In genomic region chr16:56047307-56048234, GRCh38 we compare ENCODE assay signal across 10 cellular contexts.
"Had no signal": no experiment of that assay in that cellular context is flagged by ENCODE, and none has a peak within 500 bp of the region (broad histone marks: within the 10 kb centered on the region; RNA-seq: fewer than 3 reads in every experiment).

No MANE protein-coding gene starts in this region.

- H3K4me3 ChIP-seq: body of pancreas, thoracic aorta had no signal

- H3K27ac ChIP-seq: body of pancreas, thoracic aorta had no signal

- H3K36me3 ChIP-seq: thoracic aorta had no signal

- DNase-seq: activated T-cell treated with anti-CD3 and anti-CD28 coated beads, Interleukin-2, amount 50 U/mL, for 1 hour; amniotic stem cell; body of pancreas; left colon; mesenchymal stem cell; nephron progenitor cell; stimulated activated CD4-positive, alpha-beta T cell treated with anti-CD3 and anti-CD28 coated beads, Interleukin-4, amount 100 ng/mL, for 4 hours; stimulated activated naive CD8-positive, alpha-beta T cell treated with anti-CD3 and anti-CD28 coated beads, Interleukin-15, amount 100 ng/mL, for 72 hours had no signal

- H3K9me3 ChIP-seq: body of pancreas, thoracic aorta had no signal

- H3K27me3 ChIP-seq: body of pancreas had no signal

- ATAC-seq: activated naive CD4-positive, alpha-beta T cell treated with anti-CD3 and anti-CD28 coated beads, Interleukin-2, amount 50 U/mL, for 72 hours; body of pancreas; left colon; stimulated activated naive CD8-positive, alpha-beta T cell treated with anti-CD3 and anti-CD28 coated beads, Interleukin-15, amount 100 ng/mL, for 72 hours had no signal

- H3K4me1 ChIP-seq: body of pancreas had no signal
